Comparison of ENCODE assay signal across 8 cellular contexts in the genomic region with DNA sequence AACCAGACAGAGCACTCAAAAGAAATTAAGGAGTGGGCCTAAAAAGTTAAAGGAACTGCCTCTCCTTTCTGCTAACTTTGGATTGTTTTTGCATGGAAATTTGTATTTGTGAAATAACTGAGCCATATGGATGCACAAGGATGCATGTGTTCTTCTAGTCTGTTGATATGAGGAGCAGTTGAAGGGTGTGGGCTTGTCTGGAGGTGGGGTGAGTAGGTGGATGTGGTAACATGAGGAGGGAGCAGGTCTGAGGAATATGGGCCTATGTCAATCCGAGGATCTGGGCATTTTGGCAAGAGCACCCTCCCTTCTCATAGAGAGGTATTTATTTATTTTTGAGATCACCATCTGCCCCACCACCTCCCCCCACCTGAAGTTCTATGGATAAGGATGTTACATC. TPM values are rescaled to one million over a fixed set of nuclear protein-coding genes. Genes with fewer than 3 reads are reported as not detected.
"Had no signal": no experiment of that assay in that cellular context is flagged by ENCODE, and none has a peak within 500 bp of the region (broad histone marks: within the 10 kb centered on the region; RNA-seq: fewer than 3 reads in every experiment).

No MANE protein-coding gene starts in this region.

- DNase-seq: IMR-90, KBM-7, KG1 had no signal

- H3K4me3 Mint-ChIP-seq: IgD-negative memory B cell had no signal

- H3K4me3 ChIP-seq: K562 had no signal

- H3K27ac ChIP-seq: HL-60 had no signal

- H3K27ac Mint-ChIP-seq: IgD-negative memory B cell had no signal

- H3K9me3 Mint-ChIP-seq: IgD-negative memory B cell had no signal

RNA-seq across cellular contexts. Expression of a gene that starts 13.4 kb away (rescaled TPM):
- total RNA-seq: HepG2, HT-29, IMR-90 had no signal
- polyA plus RNA-seq: HepG2, IMR-90, K562 had no signal
